ENCODE assay signal across 10 cellular contexts in genomic region chr1:158019177-158019868, GRCh38. TPM values are rescaled to one million over a fixed set of nuclear protein-coding genes. Genes with fewer than 3 reads are reported as not detected.
DNase-seq lines count a peak whose midpoint lies in the region; ATAC-seq and TF ChIP-seq lines count a peak whose summit lies in the region.
"Had no signal": no experiment of that assay in that cellular context is flagged by ENCODE, and none has a peak within 500 bp of the region (broad histone marks: within the 10 kb centered on the region; RNA-seq: fewer than 3 reads in every experiment).

No MANE protein-coding gene starts in this region.

- peaks cover 71% of the 10 kb centered on the region for H3K4me1 ChIP-seq in SJSA1 (replicated peaks)
- H3K4me1 ChIP-seq in neuronal stem cell (ENCODE audit: control insufficient read depth in 2 of 2, insufficient read depth in 1 of 2, low read depth in 1 of 2, low read length in 2 of 2): peaks cover 48 to 59% of the 10 kb centered on the region in 2 donors

- H3K4me2 ChIP-seq in neuronal stem cell (ENCODE audit: insufficient read depth, low read length, poor library complexity, severe bottlenecking): peak overlapping the region; percentile 28

- H3K9me3 ChIP-seq in SJSA1 (replicated peaks) (no peaks in the 10 kb centered on the region), neuronal stem cell (replicated peaks in 1 of 2; ENCODE audit: control insufficient read depth in 2 of 2, insufficient read depth in 1 of 2, low read depth in 1 of 2, low read length in 2 of 2) (no peaks in the 10 kb centered on the region)

- H3K36me3 ChIP-seq in BJ (ENCODE audit: control insufficient read depth, insufficient read depth, low read length): no peaks in the 10 kb centered on the region
- peaks cover 37% of the 10 kb centered on the region for H3K36me3 ChIP-seq in SJSA1
- H3K36me3 ChIP-seq in neuronal stem cell (replicated peaks in 1 of 2; ENCODE audit: control insufficient read depth in 2 of 2, insufficient read depth in 2 of 2, low read length in 2 of 2): peaks cover 0 to 3% of the 10 kb centered on the region in 2 donors

- H2BK12ac ChIP-seq in neuronal stem cell (ENCODE audit: low read length): no peak overlapping the region

- H2AK5ac ChIP-seq in neuronal stem cell (ENCODE audit: low read depth, low read length): no peak overlapping the region

- H3K18ac ChIP-seq in neuronal stem cell (ENCODE audit: low read length): peak overlapping the region; percentile 41

- H3K4me3 ChIP-seq in BJ (ENCODE audit: low read depth, low read length) (0 out of 2 replicates have a peak overlapping the region, but pooled peaks have one; percentile 1), SJSA1 (no peak overlapping the region), fibroblast of the aortic adventitia (ENCODE audit: low read depth, low read length) (peak overlapping the region; percentile 51), neuronal stem cell (ENCODE audit: low read length in 2 of 2) (no peak overlapping the region)

- peak overlapping the region; percentile 99 for H3K27ac ChIP-seq in SJSA1
- peak overlapping the region; percentile 92 for H3K27ac ChIP-seq in neuronal stem cell (replicated peaks; ENCODE audit: low read length)

- WGBS in neuronal stem cell (ENCODE audit: extremely low coverage in 2 of 2, insufficient read length in 2 of 2, insufficient replicate concordance in 1 of 2), 2 donors: no CpG with 5 or more reads among the region's 4 CpGs

- H3K4ac ChIP-seq in neuronal stem cell (ENCODE audit: low read length): no peak overlapping the region

- H3K23ac ChIP-seq in neuronal stem cell (ENCODE audit: low read depth, low read length, poor library complexity): no peak overlapping the region

- H3K27me3 ChIP-seq in BJ (ENCODE audit: control insufficient read depth, insufficient read depth, low read length) (no peaks in the 10 kb centered on the region), SJSA1 (replicated peaks) (no peaks in the 10 kb centered on the region), neuronal stem cell (ENCODE audit: control insufficient read depth in 3 of 3, insufficient read depth in 3 of 3, low read depth in 1 of 3, low read length in 3 of 3) (no peaks in the 10 kb centered on the region)

- CTCF ChIA-PET in BJ (lab: Yijun Ruan, JAX): interaction anchor here (0.5 to 5.6 kb wide), 7 partner anchors 9 to 67 kb away, joined by 3 to 51 read pairs (median 6); partner anchors contain the start of gene KIRREL1

- H2AFZ ChIP-seq in neuronal stem cell (ENCODE audit: low read length): no peak overlapping the region

- H2BK15ac ChIP-seq in neuronal stem cell (ENCODE audit: low read length): no peak overlapping the region

- H2BK120ac ChIP-seq in neuronal stem cell (ENCODE audit: low read depth, low read length): no peak overlapping the region

- no peak for TF ChIP-seq CTCF in BJ (IDR thresholded peaks at IDR 0.05; ENCODE audit: insufficient read depth, low read depth, low read length)
- TF ChIP-seq CTCF in fibroblast of the aortic adventitia (IDR thresholded peaks at IDR 0.05; ENCODE audit: insufficient read depth, low read length): no peak

- H3K79me1 ChIP-seq in neuronal stem cell (ENCODE audit: low read depth, low read length): peaks cover 3% of the 10 kb centered on the region

- no peak for ATAC-seq in GM21528 (IDR thresholded peaks at IDR 0.05; ENCODE audit: low FRiP score, unreplicated experiment)
- no peak for ATAC-seq in GM18867 (IDR thresholded peaks at IDR 0.05; ENCODE audit: unreplicated experiment)

- H3K14ac ChIP-seq in neuronal stem cell (ENCODE audit: low read length): no peak overlapping the region

- no peak overlapping the region for H2BK5ac ChIP-seq in neuronal stem cell (ENCODE audit: low read length)

- no peak overlapping the region for H3K9ac ChIP-seq in neuronal stem cell (ENCODE audit: low read depth, low read length, poor library complexity)

- H4K8ac ChIP-seq in neuronal stem cell (ENCODE audit: low read depth, low read length): no peak overlapping the region

- DNase-seq in BJ (ENCODE audit: low read depth) (peak; percentile 86), SJSA1 (ENCODE audit: low read depth in 1 of 2, low spot score in 2 of 2) (peak; percentile 92 to 96), fibroblast of the aortic adventitia (ENCODE audit: low read depth) (peak; percentile 94), neuronal stem cell (ENCODE audit: low spot score) (peak; percentile 69), NCI-H2029 (lab: John Stamatoyannopoulos, UW) (no peak)
- DNase-seq in activated effector memory CD4-positive, alpha-beta T cell treated with anti-CD3 and anti-CD28 coated beads, Interleukin-2, amount 50 U/mL, for 16 hours: no peak
- DNase-seq: effector memory CD4-positive, alpha-beta T cell; GF-D8 had no signal

- no peak overlapping the region for H4K91ac ChIP-seq in neuronal stem cell (ENCODE audit: low read depth, low read length, poor library complexity)

- POLR2A ChIA-PET in BJ (lab: Charles Lee): interaction anchor here (0.6 to 2.4 kb wide), 4 partner anchors 9 to 82 kb away, joined by 3 to 14 read pairs (median 3); no protein-coding TSS in a partner anchor

RNA-seq across cellular contexts. Expression of gene KIRREL1, which starts 25.9 kb away (rescaled TPM):
- 51.8 and 65.1 TPM in 2 replicates for polyA plus RNA-seq in BJ (2011; rRNA removed)
- 85.7 and 95.9 TPM in 2 replicates for polyA minus RNA-seq in BJ (2011; rRNA and poly(A)+ RNA removed)
- 83.9 and 123 TPM in 2 replicates for total RNA-seq in SJSA1 (2014; rRNA removed; shearing (Covaris generic))
- 96.8 and 96.9 TPM in 2 replicates for total RNA-seq in fibroblast of the aortic adventitia (ENCODE audit: low replicate concordance)
- polyA plus RNA-seq in neuronal stem cell (2013, experiment 1 of 2): 45.3 TPM
- polyA plus RNA-seq in neuronal stem cell (2013, experiment 2 of 2): 45.3 TPM

Comparison
In these comparisons a context has a peak if more than half of its experiments do, and no peak if none do; other contexts are left out.
1. DNase-seq: peak in BJ (single experiment), SJSA1 (2 of 2), fibroblast of the aortic adventitia (single experiment) and neuronal stem cell (single experiment); none in NCI-H2029 (single experiment) and activated effector memory CD4-positive, alpha-beta T cell treated with anti-CD3 and anti-CD28 coated beads, Interleukin-2, amount 50 U/mL, for 16 hours (single experiment).
2. H3K4me3 ChIP-seq: peak in BJ (single experiment) and fibroblast of the aortic adventitia (single experiment); none in SJSA1 (single experiment) and neuronal stem cell (0 of 2).